Comparison of ENCODE assay signal across 31 cellular contexts in genomic region chr2:98028931-98029717, GRCh38. TPM values are rescaled to one million over a fixed set of nuclear protein-coding genes. Genes with fewer than 3 reads are reported as not detected.
DNase-seq lines count a peak whose midpoint lies in the region; ATAC-seq and TF ChIP-seq lines count a peak whose summit lies in the region.
"Had no signal": no experiment of that assay in that cellular context is flagged by ENCODE, and none has a peak within 500 bp of the region (broad histone marks: within the 10 kb centered on the region; RNA-seq: fewer than 3 reads in every experiment).

No MANE protein-coding gene starts in this region.

- H3K4me1 Mint-ChIP-seq in H9 (peaks cover 19 to 25% of the 10 kb centered on the region in 2 experiments), T-helper 17 cell (peaks cover 27% of the 10 kb centered on the region), progenitor cell of endocrine pancreas (ENCODE audit: low read depth) (peaks cover 14% of the 10 kb centered on the region)

- no peak for TF ChIP-seq CTCF in H9 (conservative IDR thresholded peaks at IDR 0.05)
- TF ChIP-seq CTCF in progenitor cell of endocrine pancreas (IDR thresholded peaks at IDR 0.05; ENCODE audit: unreplicated experiment): no peak
- no peak for TF ChIP-seq CTCF in MM.1S (IDR thresholded peaks at IDR 0.05; ENCODE audit: low read length)
- TF ChIP-seq CTCF in thyroid gland (IDR thresholded peaks at IDR 0.05): no peak

- H4K5ac ChIP-seq in H9 (ENCODE audit: insufficient read length, low read depth, low read length): no peak overlapping the region

- no peaks in the 10 kb centered on the region for H3K23me2 ChIP-seq in H9 (ENCODE audit: insufficient read length, low read depth, low read length, poor library complexity, severe bottlenecking)

- no peak for TF ChIP-seq POLR2A in thyroid gland (IDR thresholded peaks at IDR 0.05)

- H3K9me3 Mint-ChIP-seq in H9 (peaks cover 0 to 3% of the 10 kb centered on the region in 2 experiments; a peak in 2 of 5 replicates), progenitor cell of endocrine pancreas (ENCODE audit: low read depth) (no peaks in the 10 kb centered on the region)
- H3K9me3 Mint-ChIP-seq: activated naive CD4-positive, alpha-beta T cell treated with anti-CD3 and anti-CD28 coated beads, Interleukin-2, amount 50 U/mL, for 72 hours; nephron; T-helper 2 cell treated with Interferon-gamma antibody and Interleukin-4, amounts not matched to agents 5 μg/mL and 100 μg/mL, for 36 hours had no signal

- H3K18ac ChIP-seq in H9 (ENCODE audit: insufficient read length, low read depth, low read length): no peak overlapping the region

- no peak overlapping the region for H3K14ac ChIP-seq in H9 (ENCODE audit: insufficient read depth, low read length)

- H2BK120ac ChIP-seq in H9 (ENCODE audit: low read depth, low read length, poor library complexity, severe bottlenecking): no peak overlapping the region

- 0 out of 2 replicates have a peak, but pooled peaks cover 3% of the 10 kb centered on the region for H3K4me1 ChIP-seq in H9 (ENCODE audit: insufficient read depth, low read length)
- peaks cover 20% of the 10 kb centered on the region for H3K4me1 ChIP-seq in MM.1S (ENCODE audit: low read length)
- no peaks in the 10 kb centered on the region for H3K4me1 ChIP-seq in thyroid gland
- H3K4me1 ChIP-seq: foreskin keratinocyte had no signal

- no peaks in the 10 kb centered on the region for H3K9me2 ChIP-seq in MM.1S (replicated peaks; ENCODE audit: insufficient read depth, low read length)

- no peaks in the 10 kb centered on the region for H3K27me3 ChIP-seq in H9 (ENCODE audit: insufficient read depth, low read length)
- no peaks in the 10 kb centered on the region for H3K27me3 ChIP-seq in MM.1S (replicated peaks; ENCODE audit: insufficient read depth, low read length)
- H3K27me3 ChIP-seq in thyroid gland: no peaks in the 10 kb centered on the region
- H3K27me3 ChIP-seq: BLaER1, esophagus squamous epithelium, Peyer's patch had no signal

- H3F3A ChIP-seq in MM.1S (ENCODE audit: insufficient read depth, low read length): peaks cover 12% of the 10 kb centered on the region

- H3K36me3 Mint-ChIP-seq in H9 (ENCODE audit: insufficient read depth in 1 of 3, low read depth in 3 of 3) (no peaks in the 10 kb centered on the region; a peak in 2 of 7 replicates), T-helper 17 cell (ENCODE audit: low read depth) (peaks cover 3% of the 10 kb centered on the region), progenitor cell of endocrine pancreas (ENCODE audit: insufficient read depth) (no peaks in the 10 kb centered on the region)
- H3K36me3 Mint-ChIP-seq: activated naive CD4-positive, alpha-beta T cell treated with anti-CD3 and anti-CD28 coated beads, Interleukin-2, amount 50 U/mL, for 72 hours had no signal

- no peak overlapping the region for H2AK5ac ChIP-seq in H9 (ENCODE audit: insufficient read length, low read length)

- no peak overlapping the region for H3K56ac ChIP-seq in H9 (ENCODE audit: insufficient read length, low read depth, low read length)

- intact Hi-C loops in left colon (cut with DNase I, micrococcal nuclease): no loop called here
- intact Hi-C loops in thyroid gland (cut with DNase I): no loop called here

- no peaks in the 10 kb centered on the region for H3K79me1 ChIP-seq in H9 (ENCODE audit: insufficient read depth, low read depth, low read length, poor library complexity, severe bottlenecking)

- H4K20me1 ChIP-seq in H9 (ENCODE audit: control insufficient read depth, insufficient read depth, insufficient read length) (no peaks in the 10 kb centered on the region), MM.1S (ENCODE audit: insufficient read depth, low read length) (no peaks in the 10 kb centered on the region)
- H4K20me1 ChIP-seq: BLaER1 had no signal

- H3K4me3 Mint-ChIP-seq in H9 (no peak overlapping the region), T-helper 17 cell (no peak overlapping the region), progenitor cell of endocrine pancreas (ENCODE audit: low read depth) (no peak overlapping the region)
- H3K4me3 Mint-ChIP-seq: activated CD8-positive, alpha-beta T cell treated with anti-CD3 and anti-CD28 coated beads, Interleukin-2, amount 10 ng/mL, durations not matched to agents 7 days and 5 days; nephron; T-helper 2 cell treated with Interferon-gamma antibody and Interleukin-4, amounts not matched to agents 5 μg/mL and 100 μg/mL, for 36 hours had no signal

- no peak overlapping the region for H3K4me3 ChIP-seq in MM.1S (ENCODE audit: low read length)
- H3K4me3 ChIP-seq in thyroid gland (replicated peaks in 1 of 3): no peak overlapping the region
- H3K4me3 ChIP-seq: BLaER1, esophagus squamous epithelium, Peyer's patch, upper lobe of right lung had no signal

- H2BK12ac ChIP-seq in H9 (ENCODE audit: insufficient read length, low read depth, low read length): no peak overlapping the region

- no peak overlapping the region for H2BK15ac ChIP-seq in H9 (ENCODE audit: low read depth, low read length)

- H3K23ac ChIP-seq in H9 (ENCODE audit: insufficient read length, low read depth, low read length): no peak overlapping the region

- no peak overlapping the region for H4K8ac ChIP-seq in H9 (replicated peaks; ENCODE audit: insufficient read length, low read depth, low read length)

- H3T11ph ChIP-seq in H9 (ENCODE audit: low read length): no peak overlapping the region

- DNase-seq in H9 (no peak), T-helper 17 cell (no peak), left colon (no peak), progenitor cell of endocrine pancreas (ENCODE audit: low spot score, unreplicated experiment) (no peak), MM.1S (no peak), thyroid gland (no peak), activated T-cell treated with anti-CD3 and anti-CD28 coated beads for 4 hours (no peak)
- DNase-seq: activated CD8-positive, alpha-beta T cell treated with anti-CD3 and anti-CD28 coated beads, Interleukin-2, amount 10 ng/mL, durations not matched to agents 7 days and 5 days; amygdala; dermis blood vessel endothelial cell; esophagus squamous epithelium; head of caudate nucleus; NCI-H1436; NCI-H2107; NCI-H345; NCI-H69; Peyer's patch; retina; SHP77 treated with DMSO at 0.1 percent for 48 hours; stimulated activated CD4-positive, alpha-beta T cell treated with anti-CD3 and anti-CD28 coated beads, Interleukin-2, amount 100 ng/mL, for 48 hours; upper lobe of right lung had no signal

- no CpG with 5 or more reads among the region's 12 CpGs for WGBS in H9 (ENCODE audit: extremely low coverage, insufficient read length, low lambda C conversion rate)
- 92 to 96% methylated on average over 12 of the region's 12 CpGs for WGBS in thyroid gland, 2 donors

- H2AFZ ChIP-seq in H9 (ENCODE audit: low read length): no peak overlapping the region
- no peak overlapping the region for H2AFZ ChIP-seq in MM.1S (ENCODE audit: low read length)

- ATAC-seq in T-helper 17 cell (no peak), left colon (peak; percentile 70), HG03457 (IDR thresholded peaks at IDR 0.05; ENCODE audit: unreplicated experiment) (no peak)
- ATAC-seq: activated CD8-positive, alpha-beta T cell treated with anti-CD3 and anti-CD28 coated beads, Interleukin-2, amount 10 ng/mL, durations not matched to agents 7 days and 5 days; upper lobe of right lung had no signal

- no peak overlapping the region for H4K91ac ChIP-seq in H9 (ENCODE audit: insufficient read length, low read depth, low read length)

- H3K4ac ChIP-seq in H9 (ENCODE audit: low read depth, low read length): no peak overlapping the region

- H2BK5ac ChIP-seq in H9 (ENCODE audit: insufficient read length, low read length): no peak overlapping the region

- H3K36me3 ChIP-seq in MM.1S (replicated peaks; ENCODE audit: insufficient read depth, low read length) (no peaks in the 10 kb centered on the region), thyroid gland (no peaks in the 10 kb centered on the region)
- H3K36me3 ChIP-seq: BLaER1, esophagus squamous epithelium, Peyer's patch, upper lobe of right lung had no signal

- no peak overlapping the region for H2BK20ac ChIP-seq in H9 (ENCODE audit: low read depth, low read length, poor library complexity, severe bottlenecking)

- no peaks in the 10 kb centered on the region; the same call in 1 of the 2 replicates for H3K27me3 Mint-ChIP-seq in H9 (ENCODE audit: low read depth)
- H3K27me3 Mint-ChIP-seq in T-helper 17 cell: peaks cover 30% of the 10 kb centered on the region
- peaks cover 28% of the 10 kb centered on the region for H3K27me3 Mint-ChIP-seq in progenitor cell of endocrine pancreas

- H3K27ac Mint-ChIP-seq in H9 (0 out of 7 replicates have a peak overlapping the region, but pooled peaks of 2 of the 3 experiments have one; percentile 4 to 5), T-helper 17 cell (peak overlapping the region; percentile 34), progenitor cell of endocrine pancreas (peak overlapping the region; percentile 3)
- H3K27ac Mint-ChIP-seq: activated CD8-positive, alpha-beta T cell treated with anti-CD3 and anti-CD28 coated beads, Interleukin-2, amount 10 ng/mL, durations not matched to agents 7 days and 5 days; activated naive CD4-positive, alpha-beta T cell treated with anti-CD3 and anti-CD28 coated beads, Interleukin-2, amount 50 U/mL, for 72 hours; nephron; T-helper 2 cell treated with Interferon-gamma antibody and Interleukin-4, amounts not matched to agents 5 μg/mL and 100 μg/mL, for 36 hours had no signal

- H3K79me2 ChIP-seq in H9 (ENCODE audit: insufficient read depth, low read length) (no peaks in the 10 kb centered on the region), MM.1S (ENCODE audit: low read length) (no peaks in the 10 kb centered on the region)

- H3K4me2 ChIP-seq in H9 (ENCODE audit: insufficient read depth, insufficient read length, low read length) (no peak overlapping the region), MM.1S (ENCODE audit: low read depth, low read length) (no peak overlapping the region)

- H3K9ac ChIP-seq in H9 (ENCODE audit: extremely low read depth, insufficient read length, low read length) (no peak overlapping the region), MM.1S (ENCODE audit: low read length) (no peak overlapping the region)
- H3K9ac ChIP-seq: BLaER1 had no signal

- H3K27ac ChIP-seq in H9 (ENCODE audit: insufficient read length, low read depth, low read length) (no peak overlapping the region), MM.1S (ENCODE audit: low read length) (no peak overlapping the region), thyroid gland (no peak overlapping the region)
- H3K27ac ChIP-seq: BLaER1, esophagus squamous epithelium, foreskin keratinocyte, Peyer's patch, upper lobe of right lung had no signal

- H3K9me3 ChIP-seq in H9 (ENCODE audit: control insufficient read depth, low read depth, low read length) (no peaks in the 10 kb centered on the region), T-helper 17 cell (ENCODE audit: control insufficient read depth, low read length, poor library complexity, severe bottlenecking) (no peaks in the 10 kb centered on the region), MM.1S (replicated peaks; ENCODE audit: insufficient read depth, low read length) (no peaks in the 10 kb centered on the region), thyroid gland (no peaks in the 10 kb centered on the region)
- H3K9me3 ChIP-seq: BLaER1, esophagus squamous epithelium, Peyer's patch, upper lobe of right lung had no signal

RNA-seq across cellular contexts. Expression of gene TMEM131, which starts 33.4 kb away (rescaled TPM):
- 20.9 and 22.3 TPM in 2 replicates for total RNA-seq in H9 (2021)
- total RNA-seq in T-helper 17 cell: 10 to 100 TPM; 41.0 to 43.2 TPM
- 10 to 100 TPM; 80.6 to 89.5 TPM for total RNA-seq in left colon
- 57.1 and 58.8 TPM in 2 replicates for total RNA-seq in progenitor cell of endocrine pancreas
- total RNA-seq in thyroid gland: 10 to 100 TPM; 28.6 to 47.0 (median 35.2) TPM

RNA-seq across cellular contexts. Expression of gene VWA3B, which starts 57.8 kb away (rescaled TPM):
- not detected in 2 replicates for total RNA-seq in H9 (2021)
- not detected for total RNA-seq in T-helper 17 cell
- total RNA-seq in left colon: 1 to 10 TPM; 2.9 to 3.9 TPM
- 0.12 and 0.47 TPM in 2 replicates for total RNA-seq in progenitor cell of endocrine pancreas
- under 1 TPM in 1 of 4 donors, not detected in 3; 0.81 TPM for total RNA-seq in thyroid gland
- total RNA-seq: activated CD8-positive, alpha-beta T cell treated with anti-CD3 and anti-CD28 coated beads, Interleukin-2, amount 10 ng/mL, durations not matched to agents 7 days and 5 days; activated naive CD4-positive, alpha-beta T cell treated with anti-CD3 and anti-CD28 coated beads, Interleukin-2, amount 50 U/mL, for 72 hours; bronchial epithelial cell; dermis blood vessel endothelial cell; esophagus squamous epithelium; liver; osteocyte; subcutaneous adipose tissue had no signal
